ENCODE assay signal across 7 cellular contexts in the genomic region with DNA sequence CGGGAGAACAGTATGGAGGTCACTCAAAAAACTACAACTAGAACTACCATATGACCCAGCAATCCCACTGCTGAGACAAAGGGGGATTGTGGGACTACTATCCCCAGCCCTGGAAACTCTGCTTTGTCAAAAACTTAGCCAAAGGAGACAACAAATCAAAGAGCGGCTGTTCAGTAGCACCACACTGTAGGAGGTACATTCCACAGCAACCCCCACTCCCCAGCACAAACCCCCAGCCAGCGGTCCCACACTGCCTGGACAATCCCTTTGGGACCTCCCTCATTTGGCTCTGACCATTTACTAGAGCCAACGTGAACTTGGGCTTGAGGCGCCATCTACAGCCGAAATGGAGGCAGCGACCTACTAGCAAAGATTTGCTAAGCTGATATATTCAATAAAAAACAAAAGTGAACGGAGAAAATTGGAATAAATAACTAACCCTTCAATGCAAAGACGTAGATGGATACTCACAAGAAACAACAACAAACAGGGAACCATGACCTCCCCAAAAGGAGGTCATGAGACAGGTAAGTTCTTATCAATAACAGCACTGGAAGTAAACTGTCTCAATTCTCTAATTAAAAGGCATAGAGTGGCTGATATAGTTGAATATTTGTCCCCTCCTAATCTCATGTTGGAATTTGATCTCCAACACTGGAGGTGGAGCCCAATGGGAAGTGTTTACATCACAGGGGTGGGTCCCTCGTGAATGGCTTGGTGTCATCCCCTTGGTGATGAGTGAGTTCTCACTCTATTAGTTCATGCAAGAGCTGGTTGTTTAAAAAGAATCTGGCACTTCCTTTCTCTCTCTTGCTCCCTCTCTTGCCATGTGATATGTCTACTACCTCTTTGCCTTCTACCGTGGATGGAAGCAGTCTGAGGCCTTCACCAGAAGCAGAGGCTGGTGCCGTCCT.
DNase-seq lines count a peak whose midpoint lies in the region; FAIRE-seq and TF ChIP-seq lines count a peak whose summit lies in the region.

No MANE protein-coding gene starts in this region.

- intact Hi-C loops in kidney (cut with DNase I), result no loop called here

- H3K36me3 ChIP-seq in kidney (ENCODE audit: control insufficient read depth in 1 of 2, insufficient read depth in 2 of 2, low read length in 2 of 2), result no peaks in the 10 kb centered on the region

- TF ChIP-seq CTCF in kidney (IDR thresholded peaks at IDR 0.05; ENCODE audit: borderline replicate concordance, extremely low read depth, insufficient read depth), result peak; percentile 46

- DNase-seq in DMS153 treated with DMSO at 0.1 percent for 48 hours (lab: John Stamatoyannopoulos, UW; ENCODE audit: unreplicated experiment) (peak; percentile 24), H4 (ENCODE audit: low spot score) (peak; percentile 53), NCI-H2227 (lab: John Stamatoyannopoulos, UW; ENCODE audit: unreplicated experiment) (peak; percentile 53), astrocyte of the hippocampus (ENCODE audit: low read depth, low spot score) (peak; percentile 91), kidney (no peak)
- no peak for DNase-seq in T-helper 2 cell treated with Interferon-gamma antibody and Interleukin-4, amounts not matched to agents 5 μg/mL and 100 μg/mL, for 36 hours (ENCODE audit: low spot score)
- DNase-seq in activated naive CD4-positive, alpha-beta T cell treated with Interleukin-2 at 50 U/mL for 16 hours, result no peak

- no peaks in the 10 kb centered on the region for H3K36me3 Mint-ChIP-seq in T-helper 2 cell treated with Interferon-gamma antibody and Interleukin-4, amounts not matched to agents 5 μg/mL and 100 μg/mL, for 36 hours (ENCODE audit: low read depth)

- H3K9ac ChIP-seq in kidney (ENCODE audit: low read length in 2 of 2), result no peak overlapping the region

- no peak overlapping the region for H3K27ac ChIP-seq in kidney (ENCODE audit: low read depth in 2 of 2, low read length in 2 of 2)

- no peaks in the 10 kb centered on the region for H3K4me1 Mint-ChIP-seq in T-helper 2 cell treated with Interferon-gamma antibody and Interleukin-4, amounts not matched to agents 5 μg/mL and 100 μg/mL, for 36 hours (ENCODE audit: low read depth)

- no peak overlapping the region for H3K4me3 ChIP-seq in kidney (ENCODE audit: low read length in 2 of 2)

- no peaks in the 10 kb centered on the region for H3K4me1 ChIP-seq in kidney (ENCODE audit: control insufficient read depth in 1 of 2, insufficient read depth in 1 of 2, low read depth in 1 of 2, low read length in 2 of 2)

- no peak overlapping the region for H3K27ac Mint-ChIP-seq in T-helper 2 cell treated with Interferon-gamma antibody and Interleukin-4, amounts not matched to agents 5 μg/mL and 100 μg/mL, for 36 hours

- H3K4me3 Mint-ChIP-seq in T-helper 2 cell treated with Interferon-gamma antibody and Interleukin-4, amounts not matched to agents 5 μg/mL and 100 μg/mL, for 36 hours, result no peak overlapping the region

- H3K9me3 Mint-ChIP-seq in T-helper 2 cell treated with Interferon-gamma antibody and Interleukin-4, amounts not matched to agents 5 μg/mL and 100 μg/mL, for 36 hours, result no peaks in the 10 kb centered on the region

- FAIRE-seq in kidney (lab: Jason Lieb, UNC), result no peak

- H3K9me3 ChIP-seq in kidney (ENCODE audit: control insufficient read depth in 1 of 2, low read length in 2 of 2), result no peaks in the 10 kb centered on the region

- H3K27me3 Mint-ChIP-seq in T-helper 2 cell treated with Interferon-gamma antibody and Interleukin-4, amounts not matched to agents 5 μg/mL and 100 μg/mL, for 36 hours (ENCODE audit: low read depth), result peaks cover 25% of the 10 kb centered on the region

Comparison
In these comparisons a context has a peak if more than half of its experiments do, and no peak if none do; other contexts are left out.
1. DNase-seq: peak in DMS153 treated with DMSO at 0.1 percent for 48 hours (single experiment), H4 (single experiment), NCI-H2227 (single experiment) and astrocyte of the hippocampus (single experiment); none in kidney (single experiment), T-helper 2 cell treated with Interferon-gamma antibody and Interleukin-4, amounts not matched to agents 5 μg/mL and 100 μg/mL, for 36 hours (single experiment) and activated naive CD4-positive, alpha-beta T cell treated with Interleukin-2 at 50 U/mL for 16 hours (single experiment).